In genomic region chr1:115222616-115223402, GRCh38 we compare ENCODE assay signal across 1 cellular context.
TF ChIP-seq lines count a peak whose summit lies in the region.

No MANE protein-coding gene starts in this region.

TF ChIP-seq in HepG2, 621 proteins besides CTCF, POLR2A, EP300 and RAD21 (continued from another document):
- TF ChIP-seq, protein P1, sequence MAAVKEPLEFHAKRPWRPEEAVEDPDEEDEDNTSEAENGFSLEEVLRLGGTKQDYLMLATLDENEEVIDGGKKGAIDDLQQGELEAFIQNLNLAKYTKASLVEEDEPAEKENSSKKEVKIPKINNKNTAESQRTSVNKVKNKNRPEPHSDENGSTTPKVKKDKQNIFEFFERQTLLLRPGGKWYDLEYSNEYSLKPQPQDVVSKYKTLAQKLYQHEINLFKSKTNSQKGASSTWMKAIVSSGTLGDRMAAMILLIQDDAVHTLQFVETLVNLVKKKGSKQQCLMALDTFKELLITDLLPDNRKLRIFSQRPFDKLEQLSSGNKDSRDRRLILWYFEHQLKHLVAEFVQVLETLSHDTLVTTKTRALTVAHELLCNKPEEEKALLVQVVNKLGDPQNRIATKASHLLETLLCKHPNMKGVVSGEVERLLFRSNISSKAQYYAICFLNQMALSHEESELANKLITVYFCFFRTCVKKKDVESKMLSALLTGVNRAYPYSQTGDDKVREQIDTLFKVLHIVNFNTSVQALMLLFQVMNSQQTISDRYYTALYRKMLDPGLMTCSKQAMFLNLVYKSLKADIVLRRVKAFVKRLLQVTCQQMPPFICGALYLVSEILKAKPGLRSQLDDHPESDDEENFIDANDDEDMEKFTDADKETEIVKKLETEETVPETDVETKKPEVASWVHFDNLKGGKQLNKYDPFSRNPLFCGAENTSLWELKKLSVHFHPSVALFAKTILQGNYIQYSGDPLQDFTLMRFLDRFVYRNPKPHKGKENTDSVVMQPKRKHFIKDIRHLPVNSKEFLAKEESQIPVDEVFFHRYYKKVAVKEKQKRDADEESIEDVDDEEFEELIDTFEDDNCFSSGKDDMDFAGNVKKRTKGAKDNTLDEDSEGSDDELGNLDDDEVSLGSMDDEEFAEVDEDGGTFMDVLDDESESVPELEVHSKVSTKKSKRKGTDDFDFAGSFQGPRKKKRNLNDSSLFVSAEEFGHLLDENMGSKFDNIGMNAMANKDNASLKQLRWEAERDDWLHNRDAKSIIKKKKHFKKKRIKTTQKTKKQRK (IDR thresholded peaks at IDR 0.05; ENCODE audit: low read length), result no peak
- TF ChIP-seq TMF1 (CRISPR knock-in tag; IDR thresholded peaks at IDR 0.05; ENCODE audit: low read depth), result no peak
- no peak for TF ChIP-seq KDM6A (CRISPR knock-in tag; IDR thresholded peaks at IDR 0.05; ENCODE audit: low read depth)
- TF ChIP-seq FOXA3 (CRISPR knock-in tag; IDR thresholded peaks at IDR 0.05), result no peak
- TF ChIP-seq ZFP37 (CRISPR knock-in tag; IDR thresholded peaks at IDR 0.05; ENCODE audit: borderline replicate concordance), result no peak
- TF ChIP-seq SP4 (CRISPR knock-in tag; IDR thresholded peaks at IDR 0.05), result no peak
- TF ChIP-seq ZEB1 (IDR thresholded peaks at IDR 0.05; ENCODE audit: insufficient replicate concordance, low read depth), result no peak
- no peak for TF ChIP-seq ADNP (CRISPR knock-in tag; IDR thresholded peaks at IDR 0.05)
- TF ChIP-seq ZNF652 (CRISPR knock-in tag; IDR thresholded peaks at IDR 0.05; ENCODE audit: borderline replicate concordance, low read depth), result no peak
- TF ChIP-seq, protein P2, sequence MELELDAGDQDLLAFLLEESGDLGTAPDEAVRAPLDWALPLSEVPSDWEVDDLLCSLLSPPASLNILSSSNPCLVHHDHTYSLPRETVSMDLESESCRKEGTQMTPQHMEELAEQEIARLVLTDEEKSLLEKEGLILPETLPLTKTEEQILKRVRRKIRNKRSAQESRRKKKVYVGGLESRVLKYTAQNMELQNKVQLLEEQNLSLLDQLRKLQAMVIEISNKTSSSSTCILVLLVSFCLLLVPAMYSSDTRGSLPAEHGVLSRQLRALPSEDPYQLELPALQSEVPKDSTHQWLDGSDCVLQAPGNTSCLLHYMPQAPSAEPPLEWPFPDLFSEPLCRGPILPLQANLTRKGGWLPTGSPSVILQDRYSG (CRISPR knock-in tag; IDR thresholded peaks at IDR 0.05), result no peak
- no peak for TF ChIP-seq ZNF407 (CRISPR knock-in tag; IDR thresholded peaks at IDR 0.05; ENCODE audit: not compliant biosample characterization)
- TF ChIP-seq, protein P3, sequence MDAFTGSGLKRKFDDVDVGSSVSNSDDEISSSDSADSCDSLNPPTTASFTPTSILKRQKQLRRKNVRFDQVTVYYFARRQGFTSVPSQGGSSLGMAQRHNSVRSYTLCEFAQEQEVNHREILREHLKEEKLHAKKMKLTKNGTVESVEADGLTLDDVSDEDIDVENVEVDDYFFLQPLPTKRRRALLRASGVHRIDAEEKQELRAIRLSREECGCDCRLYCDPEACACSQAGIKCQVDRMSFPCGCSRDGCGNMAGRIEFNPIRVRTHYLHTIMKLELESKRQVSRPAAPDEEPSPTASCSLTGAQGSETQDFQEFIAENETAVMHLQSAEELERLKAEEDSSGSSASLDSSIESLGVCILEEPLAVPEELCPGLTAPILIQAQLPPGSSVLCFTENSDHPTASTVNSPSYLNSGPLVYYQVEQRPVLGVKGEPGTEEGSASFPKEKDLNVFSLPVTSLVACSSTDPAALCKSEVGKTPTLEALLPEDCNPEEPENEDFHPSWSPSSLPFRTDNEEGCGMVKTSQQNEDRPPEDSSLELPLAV (CRISPR knock-in tag; conservative IDR thresholded peaks at IDR 0.05; ENCODE audit: low read depth), result no peak
- TF ChIP-seq GATAD2A (CRISPR knock-in tag; IDR thresholded peaks at IDR 0.05), result no peak
- no peak for TF ChIP-seq ZNF282 (IDR thresholded peaks at IDR 0.05; ENCODE audit: partially characterized antibody)
- no peak for TF ChIP-seq NAIF1 (CRISPR knock-in tag; IDR thresholded peaks at IDR 0.05; ENCODE audit: borderline replicate concordance)
